Comparison of ENCODE assay signal across 1 cellular context in the genomic region with DNA sequence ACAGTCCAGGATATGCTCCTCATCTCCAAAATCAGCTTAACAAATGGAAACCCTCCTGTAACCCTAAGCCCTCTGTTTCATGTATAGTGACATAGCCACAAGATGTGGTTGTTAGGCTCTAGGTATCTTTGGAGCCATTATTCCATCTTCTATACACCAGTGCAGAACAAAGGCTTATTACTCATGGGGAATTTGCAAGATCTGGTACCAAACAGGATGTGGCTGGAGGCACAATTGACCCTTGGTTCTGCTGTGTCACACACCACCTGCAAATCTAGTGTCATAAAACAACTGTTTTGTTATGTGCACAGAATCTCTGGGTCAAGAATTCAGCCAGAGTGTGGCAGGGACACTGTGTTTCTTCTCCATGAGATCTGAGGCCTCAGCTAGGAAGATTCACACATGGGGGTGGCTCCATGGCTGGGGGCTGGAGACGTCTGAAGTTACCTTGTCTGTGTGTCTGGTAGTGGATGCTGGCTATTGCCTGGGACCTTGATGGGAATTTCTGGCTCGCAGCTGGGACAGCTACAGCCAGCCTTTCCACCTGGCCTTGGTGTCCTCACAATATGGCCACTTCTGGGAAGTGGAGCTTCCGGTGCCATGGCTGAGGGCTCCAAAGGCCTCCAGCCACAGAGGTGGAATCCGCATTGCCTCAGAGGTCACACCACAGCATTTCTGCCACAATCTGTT.
TF ChIP-seq lines count a peak whose summit lies in the region.

No MANE protein-coding gene starts in this region.

TF ChIP-seq in GM12878, 131 proteins besides CTCF, POLR2A, EP300 and RAD21 (continued from another document):
- TF ChIP-seq, protein P1, sequence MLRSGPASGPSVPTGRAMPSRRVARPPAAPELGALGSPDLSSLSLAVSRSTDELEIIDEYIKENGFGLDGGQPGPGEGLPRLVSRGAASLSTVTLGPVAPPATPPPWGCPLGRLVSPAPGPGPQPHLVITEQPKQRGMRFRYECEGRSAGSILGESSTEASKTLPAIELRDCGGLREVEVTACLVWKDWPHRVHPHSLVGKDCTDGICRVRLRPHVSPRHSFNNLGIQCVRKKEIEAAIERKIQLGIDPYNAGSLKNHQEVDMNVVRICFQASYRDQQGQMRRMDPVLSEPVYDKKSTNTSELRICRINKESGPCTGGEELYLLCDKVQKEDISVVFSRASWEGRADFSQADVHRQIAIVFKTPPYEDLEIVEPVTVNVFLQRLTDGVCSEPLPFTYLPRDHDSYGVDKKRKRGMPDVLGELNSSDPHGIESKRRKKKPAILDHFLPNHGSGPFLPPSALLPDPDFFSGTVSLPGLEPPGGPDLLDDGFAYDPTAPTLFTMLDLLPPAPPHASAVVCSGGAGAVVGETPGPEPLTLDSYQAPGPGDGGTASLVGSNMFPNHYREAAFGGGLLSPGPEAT (IDR thresholded peaks at IDR 0.05; ENCODE audit: low read depth): no peak
- TF ChIP-seq TCF7 (IDR thresholded peaks at IDR 0.05; ENCODE audit: borderline replicate concordance): no peak
